Comparison of ENCODE assay signal across 17 cellular contexts in genomic region chr12:49730568-49731101, GRCh38.
"Had no signal": no experiment of that assay in that cellular context is flagged by ENCODE, and none has a peak within 500 bp of the region (broad histone marks: within the 10 kb centered on the region; RNA-seq: fewer than 3 reads in every experiment).

No MANE protein-coding gene starts in this region.

- DNase-seq: activated CD4-positive, alpha-beta T cell treated with anti-CD3 and anti-CD28 coated beads, Interleukin-2, amount 50 U/mL, for 1 hour; activated naive CD4-positive, alpha-beta T cell treated with anti-CD3 and anti-CD28 coated beads, Interleukin-2, amount 10 ng/mL, durations not matched to agents 7 days and 5 days; adrenal gland; effector memory CD8-positive, alpha-beta T cell; foreskin melanocyte; head of caudate nucleus; natural killer cell; occipital lobe; stimulated activated CD4-positive, alpha-beta T cell treated with anti-CD3 and anti-CD28 coated beads, Interleukin-4, amount 100 ng/mL, for 1 hour; stimulated activated CD8-positive, alpha-beta memory T cell treated with anti-CD3 and anti-CD28 coated beads, Interleukin-4, amount 100 ng/mL, for 48 hours; upper lobe of right lung had no signal

- H3K27ac Mint-ChIP-seq: activated naive CD4-positive, alpha-beta T cell treated with anti-CD3 and anti-CD28 coated beads, Interleukin-2, amount 10 ng/mL, durations not matched to agents 7 days and 5 days; activated T-helper 2 cell treated with anti-CD3 and anti-CD28 coated beads, Interferon-gamma antibody, Interleukin-2, Interleukin-4, amounts not matched to agents 10 μg/mL and 5 μg/mL and 100 μg/mL, durations not matched to agents 14 hours and 24 hours and 36 hours; brain; dendritic cell treated with granulocyte-macrophage colony-stimulating factor and Interleukin-4, amounts not matched to agents 40 ng/mL and 50 ng/mL, for 4 days; effector memory CD8-positive, alpha-beta T cell; memory B cell; natural killer cell; stimulated activated naive CD8-positive, alpha-beta T cell treated with anti-CD3 and anti-CD28 coated beads, Interleukin-15, Interleukin-2, amounts not matched to agents 100 ng/mL and 50 ng/mL, for 24 hours; T-helper 1 cell treated with Interleukin-12 subunit alpha and Interleukin-12 subunit beta and Interleukin-4 antibody, amounts not matched to agents 30 μg/mL and 1 μg/mL, for 36 hours had no signal

- H3K9me3 Mint-ChIP-seq: activated naive CD4-positive, alpha-beta T cell treated with anti-CD3 and anti-CD28 coated beads, Interleukin-2, amount 10 ng/mL, durations not matched to agents 7 days and 5 days; activated T-helper 2 cell treated with anti-CD3 and anti-CD28 coated beads, Interferon-gamma antibody, Interleukin-2, Interleukin-4, amounts not matched to agents 10 μg/mL and 5 μg/mL and 100 μg/mL, durations not matched to agents 14 hours and 24 hours and 36 hours; dendritic cell treated with granulocyte-macrophage colony-stimulating factor and Interleukin-4, amounts not matched to agents 40 ng/mL and 50 ng/mL, for 4 days; natural killer cell; stimulated activated naive CD8-positive, alpha-beta T cell treated with anti-CD3 and anti-CD28 coated beads, Interleukin-15, Interleukin-2, amounts not matched to agents 100 ng/mL and 50 ng/mL, for 24 hours; T-helper 1 cell treated with Interleukin-12 subunit alpha and Interleukin-12 subunit beta and Interleukin-4 antibody, amounts not matched to agents 30 μg/mL and 1 μg/mL, for 36 hours had no signal

- H3K4me1 Mint-ChIP-seq: brain, memory B cell, natural killer cell had no signal

- ATAC-seq: effector memory CD8-positive, alpha-beta T cell; natural killer cell; upper lobe of right lung had no signal

- H3K4me3 Mint-ChIP-seq: activated naive CD4-positive, alpha-beta T cell treated with anti-CD3 and anti-CD28 coated beads, Interleukin-2, amount 10 ng/mL, durations not matched to agents 7 days and 5 days; brain; dendritic cell treated with granulocyte-macrophage colony-stimulating factor and Interleukin-4, amounts not matched to agents 40 ng/mL and 50 ng/mL, for 4 days; effector memory CD8-positive, alpha-beta T cell; memory B cell; natural killer cell; stimulated activated naive CD8-positive, alpha-beta T cell treated with anti-CD3 and anti-CD28 coated beads, Interleukin-15, Interleukin-2, amounts not matched to agents 100 ng/mL and 50 ng/mL, for 24 hours; T-helper 1 cell treated with Interleukin-12 subunit alpha and Interleukin-12 subunit beta and Interleukin-4 antibody, amounts not matched to agents 30 μg/mL and 1 μg/mL, for 36 hours had no signal

- H3K36me3 Mint-ChIP-seq: activated naive CD4-positive, alpha-beta T cell treated with anti-CD3 and anti-CD28 coated beads, Interleukin-2, amount 10 ng/mL, durations not matched to agents 7 days and 5 days; brain had no signal
